ENCODE assay signal across 1 cellular context in genomic region chr4:2442175-2442993, GRCh38.
TF ChIP-seq lines count a peak whose summit lies in the region.

No MANE protein-coding gene starts in this region.

TF ChIP-seq in HCT116, 20 proteins besides CTCF, POLR2A, EP300 and RAD21 (continued from another document):
- no peak for TF ChIP-seq ZFX (IDR thresholded peaks at IDR 0.05)
- no peak for TF ChIP-seq POLR2AphosphoS5 (IDR thresholded peaks at IDR 0.05; ENCODE audit: low read depth, low read length)
- no peak for TF ChIP-seq REST (IDR thresholded peaks at IDR 0.05; ENCODE audit: low read depth)
- no peak for TF ChIP-seq SP1 (IDR thresholded peaks at IDR 0.05; ENCODE audit: low read depth)
- TF ChIP-seq TCF7L2 (IDR thresholded peaks at IDR 0.05; ENCODE audit: borderline replicate concordance, extremely low read depth, insufficient read depth, insufficient read length): no peak
- TF ChIP-seq ATF3 (IDR thresholded peaks at IDR 0.05): no peak
- no peak for TF ChIP-seq MAX (IDR thresholded peaks at IDR 0.05)
- no peak for TF ChIP-seq FOSL1 (IDR thresholded peaks at IDR 0.05; ENCODE audit: low read depth)
- no peak for TF ChIP-seq EZH2phosphoT487 (IDR thresholded peaks at IDR 0.05; ENCODE audit: borderline replicate concordance)
